ENCODE assay signal across 21 cellular contexts in the genomic region with DNA sequence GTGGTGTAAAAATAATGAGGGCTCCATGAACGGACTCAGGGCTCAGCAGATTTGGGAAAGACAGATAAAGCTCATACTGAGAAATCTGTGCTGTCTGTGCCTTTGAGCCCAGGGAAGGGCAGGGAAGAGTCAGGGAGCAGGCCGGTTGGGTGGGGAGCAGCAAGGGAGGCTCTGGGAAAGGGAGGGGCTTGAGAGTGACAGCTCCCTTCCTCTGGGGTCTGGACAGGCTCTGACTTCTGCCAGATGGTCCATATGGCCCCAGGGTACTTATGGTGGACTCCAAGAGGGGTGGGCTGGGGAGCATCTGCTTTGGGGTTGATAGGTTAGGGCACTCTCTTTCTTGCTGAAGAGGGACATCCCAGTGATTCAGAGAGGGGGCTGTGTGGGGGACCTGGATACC. TPM values are rescaled to one million over a fixed set of nuclear protein-coding genes. Genes with fewer than 3 reads are reported as not detected.
DNase-seq lines count a peak whose midpoint lies in the region; ATAC-seq, FAIRE-seq and TF ChIP-seq lines count a peak whose summit lies in the region.
"Had no signal": no experiment of that assay in that cellular context is flagged by ENCODE, and none has a peak within 500 bp of the region (broad histone marks: within the 10 kb centered on the region; RNA-seq: fewer than 3 reads in every experiment).

No MANE protein-coding gene starts in this region.

- POLR2A ChIA-PET in SK-N-SH (lab: Yijun Ruan, JAX): no interaction called here

- FAIRE-seq in H54 (lab: Jason Lieb, UNC) (no peak), pancreas (lab: Jason Lieb, UNC) (no peak)
- FAIRE-seq: GM18507 had no signal

- peaks cover 14% of the 10 kb centered on the region for H3K36me3 Mint-ChIP-seq in activated T-helper 17 cell treated with anti-CD3 and anti-CD28 coated beads, Interleukin-2, amount 50 U/mL, for 72 hours (ENCODE audit: low read depth)
- H3K36me3 Mint-ChIP-seq: natural killer cell had no signal

- H3K27ac Mint-ChIP-seq in activated T-helper 17 cell treated with anti-CD3 and anti-CD28 coated beads, Interleukin-2, amount 50 U/mL, for 72 hours: peak overlapping the region; percentile 15
- H3K27ac Mint-ChIP-seq: natural killer cell; stimulated activated naive CD8-positive, alpha-beta T cell treated with anti-CD3 and anti-CD28 coated beads, Interleukin-15, Interleukin-2, amounts not matched to agents 100 ng/mL and 50 ng/mL, for 24 hours had no signal

- no peak overlapping the region for H3K4me3 ChIP-seq in SK-N-SH (ENCODE audit: low read depth in 2 of 2, low read length in 1 of 2)
- H3K4me3 ChIP-seq in gastroesophageal sphincter: peak overlapping the region in 1 of 2 donors; percentile 69
- no peak overlapping the region for H3K4me3 ChIP-seq in smooth muscle cell
- H3K4me3 ChIP-seq in aorta (ENCODE audit: low read length in 2 of 2): no peak overlapping the region
- no peak overlapping the region for H3K4me3 ChIP-seq in pancreas
- H3K4me3 ChIP-seq: cardiac muscle cell had no signal

- peak in 1 of 2 experiments; percentile 47; a peak in 1 of 4 replicates for TF ChIP-seq EP300 in SK-N-SH (IDR thresholded peaks at IDR 0.05; ENCODE audit: borderline replicate concordance in 1 of 2, low read depth in 1 of 2, low read length in 1 of 2)
- no peak for TF ChIP-seq EP300 in gastroesophageal sphincter (IDR thresholded peaks at IDR 0.05)

- CTCF ChIA-PET in SK-N-SH (lab: Yijun Ruan, JAX): interaction anchor here (0.6 to 6.5 kb wide), 12 partner anchors 9 to 230 kb away, joined by 3 to 136 read pairs (median 3); partner anchors contain the start of genes ARHGEF39, HINT2 and SPAG8

- H3F3A ChIP-seq in SK-N-SH (replicated peaks; ENCODE audit: insufficient read depth): peaks cover 14% of the 10 kb centered on the region
- no peaks in the 10 kb centered on the region for H3F3A ChIP-seq in smooth muscle cell (ENCODE audit: low read depth)

- intact Hi-C loops in aorta (cut with DNase I): loop anchor here (5.0 to 10.0 kb wide), 3 partner anchors 34 to 231 kb away; partner anchors contain the start of genes FAM221B (in 1 of the 2) and TMEM8B (in 1 of the 2)
- intact Hi-C loops in pancreas (cut with DNase I): loop anchor here (5.0 to 10.0 kb wide), 3 partner anchors 81 to 99 kb away; partner anchors contain the start of gene OR13J1 (in 1 of the 3)

- WGBS in SK-N-SH (ENCODE audit: low lambda C conversion rate): 63% methylated on average over 2 of the region's 2 CpGs
- WGBS in gastroesophageal sphincter (ENCODE audit: low coverage in 1 of 2), 2 donors: 64% methylated on average over 1 of the region's 2 CpGs; no CpG with 5 or more reads in 1 of the 2 donors
- WGBS in smooth muscle cell (ENCODE audit: low lambda C conversion rate): 73% methylated on average over 2 of the region's 2 CpGs
- WGBS in aorta, 2 donors: 14 to 29% methylated on average over 2 of the region's 2 CpGs
- WGBS in pancreas, 2 donors: 79 to 82% methylated on average over 2 of the region's 2 CpGs

- no peak overlapping the region for H3K9ac ChIP-seq in SK-N-SH
- H3K9ac ChIP-seq in smooth muscle cell (ENCODE audit: low read depth): no peak overlapping the region

- no peak for TF ChIP-seq POLR2A in gastroesophageal sphincter (IDR thresholded peaks at IDR 0.05)
- TF ChIP-seq POLR2A in H54 (IDR thresholded peaks at IDR 0.05; ENCODE audit: low read depth, low read length): no peak

- no peak overlapping the region; a peak in 1 of 4 replicates for H3K27ac ChIP-seq in SK-N-SH (ENCODE audit: low read depth in 2 of 2, low read length in 1 of 2)
- H3K27ac ChIP-seq in gastroesophageal sphincter: peak overlapping the region in 3 of 4 donors; percentile 54 to 91 (median 87)
- H3K27ac ChIP-seq in smooth muscle cell (ENCODE audit: low read depth): no peak overlapping the region
- H3K27ac ChIP-seq in aorta (ENCODE audit: low read depth in 1 of 2, low read length in 2 of 2): no peak overlapping the region
- H3K27ac ChIP-seq in pancreas: no peak overlapping the region
- H3K27ac ChIP-seq: 22Rv1, cardiac muscle cell had no signal

- H3K36me3 ChIP-seq in SK-N-SH (replicated peaks in 1 of 2; ENCODE audit: control insufficient read depth in 1 of 2, insufficient read depth in 2 of 2, low read length in 1 of 2) (peaks cover 0 to 3% of the 10 kb centered on the region in 2 experiments), gastroesophageal sphincter (no peaks in the 10 kb centered on the region), smooth muscle cell (ENCODE audit: low read depth) (no peaks in the 10 kb centered on the region), aorta (ENCODE audit: control insufficient read depth in 1 of 2, insufficient read depth in 2 of 2, low read length in 1 of 2) (no peaks in the 10 kb centered on the region), pancreas (no peaks in the 10 kb centered on the region)
- H3K36me3 ChIP-seq: cardiac muscle cell had no signal

- peaks cover 15% of the 10 kb centered on the region for H3K4me1 Mint-ChIP-seq in activated T-helper 17 cell treated with anti-CD3 and anti-CD28 coated beads, Interleukin-2, amount 50 U/mL, for 72 hours

- H3K27me3 ChIP-seq in SK-N-SH (ENCODE audit: insufficient read depth): no peaks in the 10 kb centered on the region
- no peaks in the 10 kb centered on the region for H3K27me3 ChIP-seq in gastroesophageal sphincter
- no peaks in the 10 kb centered on the region for H3K27me3 ChIP-seq in smooth muscle cell (ENCODE audit: low read depth)
- no peaks in the 10 kb centered on the region for H3K27me3 ChIP-seq in aorta (ENCODE audit: control insufficient read depth in 1 of 2, insufficient read depth in 2 of 2, low read length in 1 of 2)
- H3K27me3 ChIP-seq in pancreas: no peaks in the 10 kb centered on the region
- H3K27me3 ChIP-seq: cardiac muscle cell had no signal

- DNase-seq in SK-N-SH (peak; percentile 82), smooth muscle cell (lab: John Stamatoyannopoulos, UW; ENCODE audit: unreplicated experiment) (no peak), aorta (no peak), H54 (ENCODE audit: insufficient read length, low spot score) (no peak), pancreas (no peak)
- DNase-seq: activated CD4-positive, alpha-beta T cell treated with anti-CD3 and anti-CD28 coated beads, Interleukin-2, amount 50 U/mL, for 1 hour; activated effector memory CD4-positive, alpha-beta T cell treated with anti-CD3 and anti-CD28 coated beads, Interleukin-2, amount 50 U/mL, for 16 hours; H7; hippocampal formation; left cardiac atrium; natural killer cell; NCI-H1930 had no signal

- no peak for TF ChIP-seq RAD21 in SK-N-SH (IDR thresholded peaks at IDR 0.05; ENCODE audit: low read length)

- H3K79me2 ChIP-seq in SK-N-SH (ENCODE audit: insufficient read depth) (no peaks in the 10 kb centered on the region), smooth muscle cell (ENCODE audit: low read depth) (no peaks in the 10 kb centered on the region)

- no peak overlapping the region for H3K4me3 Mint-ChIP-seq in activated T-helper 17 cell treated with anti-CD3 and anti-CD28 coated beads, Interleukin-2, amount 50 U/mL, for 72 hours
- H3K4me3 Mint-ChIP-seq: natural killer cell; stimulated activated naive CD8-positive, alpha-beta T cell treated with anti-CD3 and anti-CD28 coated beads, Interleukin-15, Interleukin-2, amounts not matched to agents 100 ng/mL and 50 ng/mL, for 24 hours; T-helper 2 cell treated with Interferon-gamma antibody and Interleukin-4, amounts not matched to agents 5 μg/mL and 100 μg/mL, for 36 hours had no signal

- no peaks in the 10 kb centered on the region for H4K20me1 ChIP-seq in SK-N-SH (ENCODE audit: insufficient read depth)
- no peaks in the 10 kb centered on the region for H4K20me1 ChIP-seq in smooth muscle cell (ENCODE audit: low read depth)

- no peaks in the 10 kb centered on the region for H3K9me3 Mint-ChIP-seq in activated T-helper 17 cell treated with anti-CD3 and anti-CD28 coated beads, Interleukin-2, amount 50 U/mL, for 72 hours
- H3K9me3 Mint-ChIP-seq: natural killer cell; stimulated activated naive CD8-positive, alpha-beta T cell treated with anti-CD3 and anti-CD28 coated beads, Interleukin-15, Interleukin-2, amounts not matched to agents 100 ng/mL and 50 ng/mL, for 24 hours; T-helper 2 cell treated with Interferon-gamma antibody and Interleukin-4, amounts not matched to agents 5 μg/mL and 100 μg/mL, for 36 hours had no signal

- no peaks in the 10 kb centered on the region for H3K27me3 Mint-ChIP-seq in activated T-helper 17 cell treated with anti-CD3 and anti-CD28 coated beads, Interleukin-2, amount 50 U/mL, for 72 hours
- H3K27me3 Mint-ChIP-seq: stimulated activated naive CD8-positive, alpha-beta T cell treated with anti-CD3 and anti-CD28 coated beads, Interleukin-15, Interleukin-2, amounts not matched to agents 100 ng/mL and 50 ng/mL, for 24 hours had no signal

- H3K9me3 ChIP-seq in SK-N-SH (no peaks in the 10 kb centered on the region), gastroesophageal sphincter (no peaks in the 10 kb centered on the region), smooth muscle cell (replicated peaks; ENCODE audit: low read depth) (no peaks in the 10 kb centered on the region), aorta (ENCODE audit: control insufficient read depth, low read length) (no peaks in the 10 kb centered on the region), pancreas (no peaks in the 10 kb centered on the region)

- H3K4me1 ChIP-seq in SK-N-SH (ENCODE audit: control insufficient read depth in 1 of 2, insufficient read depth in 2 of 2, low read depth in 1 of 2, low read length in 1 of 2): peaks cover 0 to 13% of the 10 kb centered on the region in 2 experiments; a peak in 2 of 4 replicates
- peaks cover 5 to 65% (median 34%) of the 10 kb centered on the region in 3 donors for H3K4me1 ChIP-seq in gastroesophageal sphincter
- peaks cover 12% of the 10 kb centered on the region for H3K4me1 ChIP-seq in smooth muscle cell (ENCODE audit: low read depth)
- no peaks in the 10 kb centered on the region for H3K4me1 ChIP-seq in aorta (ENCODE audit: control insufficient read depth in 1 of 2, insufficient read depth in 2 of 2, low read length in 2 of 2)
- no peaks in the 10 kb centered on the region for H3K4me1 ChIP-seq in pancreas

- H2AFZ ChIP-seq in SK-N-SH (ENCODE audit: low read depth) (no peak overlapping the region), smooth muscle cell (ENCODE audit: low read depth) (no peak overlapping the region)

- TF ChIP-seq CTCF in SK-N-SH (IDR thresholded peaks at IDR 0.05) (no peak), gastroesophageal sphincter (IDR thresholded peaks at IDR 0.05) (no peak), smooth muscle cell (IDR thresholded peaks at IDR 0.05; ENCODE audit: borderline replicate concordance, insufficient read depth, poor library complexity, severe bottlenecking) (no peak), pancreas (IDR thresholded peaks at IDR 0.05) (no peak)

- H3K9me2 ChIP-seq in SK-N-SH: no peaks in the 10 kb centered on the region

- no peak overlapping the region for H3K4me2 ChIP-seq in SK-N-SH
- peak overlapping the region; percentile 91 for H3K4me2 ChIP-seq in smooth muscle cell

- ATAC-seq in SK-N-SH treated with all-trans-retinoic acid at 6 μM for 48 hours (no peak), gastroesophageal sphincter (no peak), aorta (ENCODE audit: low FRiP score) (no peak), pancreas (no peak)
- no peak for ATAC-seq in activated T-helper 17 cell treated with anti-CD3 and anti-CD28 coated beads, Interleukin-2, amount 50 U/mL, for 72 hours (replicated peaks)
- ATAC-seq: left cardiac atrium, natural killer cell, sciatic nerve had no signal

RNA-seq across cellular contexts. Expression of gene NPR2, which starts 2.1 kb away (rescaled TPM):
- polyA plus RNA-seq in SK-N-SH (2012; rRNA removed) (12.8 and 13.5 TPM in 2 replicates), smooth muscle cell (16.4 and 20.1 TPM in 2 replicates), aorta (10 to 100 TPM; 13.3 to 85.0 TPM), pancreas (10 to 100 TPM in 1 of 2 donors, 1 to 10 TPM in 1; 8.3 to 14.6 TPM)
- 5.2 and 5.3 TPM in 2 replicates for polyA plus RNA-seq in SK-N-SH (2012; cell fraction: cytosol; rRNA removed)
- 87.1 and 97.9 TPM in 2 replicates for polyA plus RNA-seq in SK-N-SH (2012; cell fraction: nucleus; rRNA removed)
- total RNA-seq in activated T-helper 17 cell treated with anti-CD3 and anti-CD28 coated beads, Interleukin-2, amount 50 U/mL, for 72 hours: 10 to 100 TPM; 11.1 to 11.6 TPM
- total RNA-seq in gastroesophageal sphincter (10 to 100 TPM; 12.7 to 39.3 (median 34.5) TPM), smooth muscle cell (19.4 and 24.8 TPM in 2 replicates), aorta (10 to 100 TPM; 39.7 to 45.6 TPM), pancreas (1 to 10 TPM; 2.2 to 7.9 (median 2.7) TPM)

RNA-seq across cellular contexts. Expression of gene SPAG8, which starts 18.6 kb away (rescaled TPM):
- polyA plus RNA-seq in SK-N-SH (2012; rRNA removed) (1.5 and 2.8 TPM in 2 replicates), smooth muscle cell (0.44 and 1.2 TPM in 2 replicates), aorta (1 to 10 TPM in 1 of 2 donors, not detected in 1; 4.4 TPM), pancreas (1 to 10 TPM; 1.6 to 3.1 TPM)
- 0.56 and 0.58 TPM in 2 replicates for polyA plus RNA-seq in SK-N-SH (2012; cell fraction: cytosol; rRNA removed)
- 12.7 and 13.2 TPM in 2 replicates for polyA plus RNA-seq in SK-N-SH (2012; cell fraction: nucleus; rRNA removed)
- total RNA-seq in activated T-helper 17 cell treated with anti-CD3 and anti-CD28 coated beads, Interleukin-2, amount 50 U/mL, for 72 hours: under 1 TPM; 0.43 to 0.58 TPM
- total RNA-seq in gastroesophageal sphincter (1 to 10 TPM in 3 of 4 donors, under 1 TPM in 1; 0.81 to 2.1 (median 1.4) TPM), smooth muscle cell (0.85 TPM in 1 of 2 replicates, not detected in the other), aorta (1 to 10 TPM in 1 of 2 donors, under 1 TPM in 1; 0.71 to 3.0 TPM), pancreas (1 to 10 TPM in 2 of 6 donors, under 1 TPM in 4; 0.52 to 1.8 (median 0.83) TPM)

RNA-seq across cellular contexts. Expression of gene HINT2, which starts 21.4 kb away (rescaled TPM):
- polyA plus RNA-seq in SK-N-SH (2012; rRNA removed): 39.9 and 57.2 TPM in 2 replicates
- polyA plus RNA-seq in SK-N-SH (2012; cell fraction: cytosol; rRNA removed): 35.2 and 41.2 TPM in 2 replicates
- 27.9 and 45.0 TPM in 2 replicates for polyA plus RNA-seq in SK-N-SH (2012; cell fraction: nucleus; rRNA removed)
- total RNA-seq in activated T-helper 17 cell treated with anti-CD3 and anti-CD28 coated beads, Interleukin-2, amount 50 U/mL, for 72 hours: 10 to 100 TPM; 27.7 to 38.0 TPM
- 10 to 100 TPM; 12.7 to 29.4 (median 18.7) TPM for total RNA-seq in gastroesophageal sphincter
- 7.7 and 20.4 TPM in 2 replicates for total RNA-seq in smooth muscle cell
- 66.7 and 67.8 TPM in 2 replicates for polyA plus RNA-seq in smooth muscle cell
- 10 to 100 TPM; 21.3 to 26.0 TPM for total RNA-seq in aorta
- 10 to 100 TPM; 34.8 to 61.5 TPM for polyA plus RNA-seq in aorta
- total RNA-seq in pancreas: 10 to 100 TPM; 20.6 to 43.7 (median 29.7) TPM
- polyA plus RNA-seq in pancreas: 10 to 100 TPM; 51.7 to 64.2 TPM

RNA-seq across cellular contexts. Expression of gene FAM221B, which starts 35.1 kb away (rescaled TPM):
- not detected in 2 replicates for polyA plus RNA-seq in SK-N-SH (2012; rRNA removed)
- not detected in 2 replicates for polyA plus RNA-seq in SK-N-SH (2012; cell fraction: cytosol; rRNA removed)
- polyA plus RNA-seq in SK-N-SH (2012; cell fraction: nucleus; rRNA removed): not detected in 2 replicates
- total RNA-seq in activated T-helper 17 cell treated with anti-CD3 and anti-CD28 coated beads, Interleukin-2, amount 50 U/mL, for 72 hours: not detected
- total RNA-seq in gastroesophageal sphincter: not detected
- total RNA-seq in smooth muscle cell: not detected in 2 replicates
- polyA plus RNA-seq in smooth muscle cell: not detected in 2 replicates
- not detected for total RNA-seq in aorta
- under 1 TPM in 1 of 2 donors, not detected in 1; 0.13 TPM for polyA plus RNA-seq in aorta
- not detected for total RNA-seq in pancreas
- under 1 TPM in 1 of 2 donors, not detected in 1; 0.11 TPM for polyA plus RNA-seq in pancreas
- total RNA-seq: cardiac muscle cell, H7, left cardiac atrium, natural killer cell, sciatic nerve had no signal

RNA-seq across cellular contexts. Expression of gene TMEM8B, which starts 35.6 kb away (rescaled TPM):
- polyA plus RNA-seq in SK-N-SH (2012; rRNA removed) (5.3 and 5.8 TPM in 2 replicates), smooth muscle cell (12.4 and 18.7 TPM in 2 replicates), aorta (10 to 100 TPM in 1 of 2 donors, 1 to 10 TPM in 1; 6.8 to 31.2 TPM), pancreas (10 to 100 TPM; 11.1 to 17.2 TPM)
- 3.3 and 4.5 TPM in 2 replicates for polyA plus RNA-seq in SK-N-SH (2012; cell fraction: cytosol; rRNA removed)
- 22.3 and 32.3 TPM in 2 replicates for polyA plus RNA-seq in SK-N-SH (2012; cell fraction: nucleus; rRNA removed)
- 1 to 10 TPM; 2.4 to 6.8 TPM for total RNA-seq in activated T-helper 17 cell treated with anti-CD3 and anti-CD28 coated beads, Interleukin-2, amount 50 U/mL, for 72 hours
- total RNA-seq in gastroesophageal sphincter (10 to 100 TPM; 11.7 to 23.8 (median 18.6) TPM), smooth muscle cell (4.5 and 4.9 TPM in 2 replicates), aorta (10 to 100 TPM; 16.3 to 20.8 TPM), pancreas (10 to 100 TPM in 1 of 6 donors, 1 to 10 TPM in 5; 4.9 to 10.3 (median 7.0) TPM)

Comparison
In these comparisons a context has a peak if more than half of its experiments do, and no peak if none do; other contexts are left out.
1. H3K27ac ChIP-seq: peak in gastroesophageal sphincter (3 of 4); none in SK-N-SH (0 of 2), smooth muscle cell (single experiment), aorta (0 of 2) and pancreas (0 of 4).